1 cellular context compared by ENCODE assay signal in the genomic region with DNA sequence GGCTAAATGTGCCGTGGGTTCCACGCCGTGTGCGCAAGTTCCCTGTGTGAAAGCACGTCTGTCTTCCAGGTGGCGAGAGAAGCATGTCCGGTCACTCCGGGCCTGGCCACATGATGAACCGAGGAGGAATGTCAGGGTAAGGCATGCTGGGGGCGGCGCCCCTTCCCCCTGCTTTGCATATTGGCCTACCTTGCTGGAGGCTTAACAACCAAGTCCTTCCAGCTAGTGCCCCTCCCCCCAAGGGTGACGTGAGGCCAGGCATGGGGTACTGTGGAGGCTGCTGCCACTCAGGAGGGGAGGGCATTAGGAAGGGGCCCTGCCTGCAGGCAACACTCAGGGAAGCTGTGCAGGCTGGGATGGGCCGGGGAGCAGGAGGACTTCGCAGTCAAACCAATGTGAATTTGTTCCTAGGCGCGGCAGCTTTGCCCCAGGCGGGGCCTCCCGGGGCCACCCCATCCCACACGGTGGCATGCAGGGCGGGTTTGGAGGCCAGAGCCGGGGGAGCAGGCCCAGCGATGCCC.
TF ChIP-seq lines count a peak whose summit lies in the region.

No MANE protein-coding gene starts in this region.

TF ChIP-seq in endothelial cell of umbilical vein, 7 proteins besides CTCF, POLR2A, EP300 and RAD21:
- TF ChIP-seq FOS (IDR thresholded peaks at IDR 0.05; ENCODE audit: borderline replicate concordance, insufficient read depth, low read length), result no peak
- TF ChIP-seq EZH2 (IDR thresholded peaks at IDR 0.05; ENCODE audit: borderline replicate concordance, low read depth, low read length, severe bottlenecking), result no peak
- no peak for TF ChIP-seq JUN (IDR thresholded peaks at IDR 0.05; ENCODE audit: borderline replicate concordance, insufficient read depth, insufficient read length, low read depth)
- no peak for TF ChIP-seq MYC (IDR thresholded peaks at IDR 0.05; ENCODE audit: low read depth, low read length)
- TF ChIP-seq POLR2AphosphoS5 (IDR thresholded peaks at IDR 0.05; ENCODE audit: insufficient read depth, low read depth, low read length), result no peak
- TF ChIP-seq, protein P1, sequence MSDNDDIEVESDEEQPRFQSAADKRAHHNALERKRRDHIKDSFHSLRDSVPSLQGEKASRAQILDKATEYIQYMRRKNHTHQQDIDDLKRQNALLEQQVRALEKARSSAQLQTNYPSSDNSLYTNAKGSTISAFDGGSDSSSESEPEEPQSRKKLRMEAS (IDR thresholded peaks at IDR 0.05; ENCODE audit: insufficient read depth, insufficient read length), result no peak
- TF ChIP-seq GATA2 (IDR thresholded peaks at IDR 0.05; ENCODE audit: insufficient read depth, insufficient read length, low read depth, low read length), result no peak
